ENCODE assay signal across 8 cellular contexts in genomic region chr1:28359592-28360239, GRCh38.
A peak's percentile ranks its signal among the peaks of the same experiment; 100 is the strongest.
DNase-seq lines count a peak whose midpoint lies in the region; ATAC-seq and TF ChIP-seq lines count a peak whose summit lies in the region.

No MANE protein-coding gene starts in this region.

- peak; percentile 65 for DNase-seq in AG20443 (ENCODE audit: low spot score)
- DNase-seq in HFF-Myc (ENCODE audit: extremely low read depth, low read depth) = no peak
- peak; percentile 83 for DNase-seq in NCI-H82 (lab: John Stamatoyannopoulos, UW)
- DNase-seq in activated CD4-positive, alpha-beta T cell treated with anti-CD3 and anti-CD28 coated beads, Interleukin-2, amount 50 U/mL, for 48 hours = peak; percentile 78 to 83
- peak; percentile 64 for DNase-seq in effector CD4-positive, alpha-beta T cell
- DNase-seq in midbrain (lab: John Stamatoyannopoulos, UW) = peak; percentile 37
- peak; percentile 85 for DNase-seq in stimulated activated CD8-positive, alpha-beta memory T cell treated with anti-CD3 and anti-CD28 coated beads, Interleukin-4, amount 100 ng/mL, for 48 hours

- TF ChIP-seq CTCF in HFF-Myc (IDR thresholded peaks at IDR 0.05; ENCODE audit: low read depth, low read length, missing control alignments) = peak; percentile 68

- no peak overlapping the region for H3K4me3 ChIP-seq in HFF-Myc (replicated peaks; ENCODE audit: low read depth, low read length)

- ATAC-seq in GM21576 (IDR thresholded peaks at IDR 0.05; ENCODE audit: unreplicated experiment) = no peak
